29 cellular contexts compared by ENCODE assay signal in genomic region chr7:39557222-39557621, GRCh38.
"Had no signal": no experiment of that assay in that cellular context is flagged by ENCODE, and none has a peak within 500 bp of the region (broad histone marks: within the 10 kb centered on the region; RNA-seq: fewer than 3 reads in every experiment).

No MANE protein-coding gene starts in this region.

- H3K36me3 Mint-ChIP-seq: activated naive CD4-positive, alpha-beta T cell treated with anti-CD3 and anti-CD28 coated beads, Interleukin-2, amount 10 ng/mL, durations not matched to agents 7 days and 5 days; activated naive CD4-positive, alpha-beta T cell treated with anti-CD3 and anti-CD28 coated beads, Interleukin-2, amount 50 U/mL, for 72 hours; activated naive CD8-positive, alpha-beta T cell treated with anti-CD3 and anti-CD28 coated beads, Interleukin-2, amount 10 ng/mL, durations not matched to agents 7 days and 5 days had no signal

- H3K27me3 ChIP-seq: brain microvascular endothelial cell, esophagus muscularis mucosa had no signal

- H3K9me3 Mint-ChIP-seq: activated CD4-positive, alpha-beta memory T cell treated with anti-CD3 and anti-CD28 coated beads, Interleukin-2, amount 10 ng/mL, durations not matched to agents 7 days and 5 days; activated naive CD4-positive, alpha-beta T cell treated with anti-CD3 and anti-CD28 coated beads, Interleukin-2, amount 10 ng/mL, durations not matched to agents 7 days and 5 days; activated naive CD4-positive, alpha-beta T cell treated with anti-CD3 and anti-CD28 coated beads, Interleukin-2, amount 50 U/mL, for 72 hours; activated naive CD8-positive, alpha-beta T cell treated with anti-CD3 and anti-CD28 coated beads, Interleukin-2, amount 10 ng/mL, durations not matched to agents 7 days and 5 days; activated T-cell treated with anti-CD3 and anti-CD28 coated beads, Interleukin-2, amount 50 U/mL, for 24 hours; activated T-cell treated with anti-CD3 and anti-CD28 coated beads, Interleukin-2, amount 50 U/mL, for 72 hours; central memory CD8-positive, alpha-beta T cell had no signal

- H3K27ac Mint-ChIP-seq: activated CD4-positive, alpha-beta memory T cell treated with anti-CD3 and anti-CD28 coated beads, Interleukin-2, amount 10 ng/mL, durations not matched to agents 7 days and 5 days; activated CD4-positive, alpha-beta T cell treated with anti-CD3 and anti-CD28 coated beads for 36 hours; activated CD4-positive, alpha-beta T cell treated with anti-CD3 and anti-CD28 coated beads, Interleukin-2, amount 10 ng/mL, durations not matched to agents 24 days and 14 days; activated naive CD4-positive, alpha-beta T cell treated with anti-CD3 and anti-CD28 coated beads, Interleukin-2, amount 10 ng/mL, durations not matched to agents 7 days and 5 days; activated naive CD4-positive, alpha-beta T cell treated with anti-CD3 and anti-CD28 coated beads, Interleukin-2, amount 50 U/mL, for 72 hours; activated naive CD8-positive, alpha-beta T cell treated with anti-CD3 and anti-CD28 coated beads, Interleukin-2, amount 10 ng/mL, durations not matched to agents 7 days and 5 days; activated T-cell treated with anti-CD3 and anti-CD28 coated beads, Interleukin-2, amount 50 U/mL, for 24 hours; activated T-cell treated with anti-CD3 and anti-CD28 coated beads, Interleukin-2, amount 50 U/mL, for 72 hours; dendritic cell treated with granulocyte-macrophage colony-stimulating factor and Interleukin-4, amounts not matched to agents 40 ng/mL and 50 ng/mL, for 4 days; T-helper 17 cell had no signal

- H3K4me3 Mint-ChIP-seq: activated CD4-positive, alpha-beta memory T cell treated with anti-CD3 and anti-CD28 coated beads, Interleukin-2, amount 10 ng/mL, durations not matched to agents 7 days and 5 days; activated CD4-positive, alpha-beta T cell treated with anti-CD3 and anti-CD28 coated beads for 36 hours; activated CD4-positive, alpha-beta T cell treated with anti-CD3 and anti-CD28 coated beads, Interleukin-2, amount 10 ng/mL, durations not matched to agents 24 days and 14 days; activated naive CD4-positive, alpha-beta T cell treated with anti-CD3 and anti-CD28 coated beads, Interleukin-2, amount 10 ng/mL, durations not matched to agents 7 days and 5 days; activated naive CD8-positive, alpha-beta T cell treated with anti-CD3 and anti-CD28 coated beads, Interleukin-2, amount 10 ng/mL, durations not matched to agents 7 days and 5 days; activated T-cell treated with anti-CD3 and anti-CD28 coated beads, Interleukin-2, amount 50 U/mL, for 24 hours; activated T-cell treated with anti-CD3 and anti-CD28 coated beads, Interleukin-2, amount 50 U/mL, for 72 hours; central memory CD8-positive, alpha-beta T cell; dendritic cell treated with granulocyte-macrophage colony-stimulating factor and Interleukin-4, amounts not matched to agents 40 ng/mL and 50 ng/mL, for 4 days; T-helper 17 cell had no signal

- H3K4me3 ChIP-seq: coronary artery, esophagus muscularis mucosa, gastroesophageal sphincter, heart right ventricle had no signal

- H3K27ac ChIP-seq: brain microvascular endothelial cell, coronary artery, esophagus muscularis mucosa, gastroesophageal sphincter, heart right ventricle had no signal

- H3K36me3 ChIP-seq: brain microvascular endothelial cell, esophagus muscularis mucosa, gastroesophageal sphincter, heart right ventricle had no signal

- DNase-seq: activated CD4-positive, alpha-beta memory T cell treated with anti-CD3 and anti-CD28 coated beads, Interleukin-2, amount 10 ng/mL, durations not matched to agents 7 days and 5 days; activated CD4-positive, alpha-beta T cell treated with anti-CD3 and anti-CD28 coated beads for 36 hours; activated CD4-positive, alpha-beta T cell treated with anti-CD3 and anti-CD28 coated beads, Interleukin-2, amount 10 ng/mL, durations not matched to agents 24 days and 14 days; activated CD4-positive, CD25-positive, alpha-beta regulatory T cell; activated CD4-positive, CD25-positive, alpha-beta regulatory T cell treated with anti-CD3 and anti-CD28 coated beads, Interleukin-2, amount 50 U/mL, for 72 hours; activated CD8-positive, alpha-beta memory T cell treated with anti-CD3 and anti-CD28 coated beads, Interleukin-2, amount 50 U/mL, for 48 hours; activated gamma-delta T cell; activated naive CD4-positive, alpha-beta T cell; activated naive CD4-positive, alpha-beta T cell treated with anti-CD3 and anti-CD28 coated beads, Interleukin-2, amount 10 ng/mL, durations not matched to agents 7 days and 5 days; activated naive CD8-positive, alpha-beta T cell treated with anti-CD3 and anti-CD28 coated beads, Interleukin-2, amount 10 ng/mL, durations not matched to agents 7 days and 5 days; activated T-cell treated with anti-CD3 and anti-CD28 coated beads for 4 hours; activated T-cell treated with anti-CD3 and anti-CD28 coated beads, Interleukin-2, amount 50 U/mL, for 24 hours; activated T-cell treated with anti-CD3 and anti-CD28 coated beads, Interleukin-2, amount 50 U/mL, for 72 hours; amniotic stem cell; anterior cingulate cortex; brain microvascular endothelial cell; effector memory CD4-positive, alpha-beta T cell; erythroblast; foreskin melanocyte; heart right ventricle; SW 1271; T-helper 1 cell; T-helper 17 cell had no signal

- H3K9me3 ChIP-seq: esophagus muscularis mucosa, gastroesophageal sphincter, heart right ventricle had no signal

- H3K4me1 ChIP-seq: esophagus muscularis mucosa, gastroesophageal sphincter, heart right ventricle had no signal

- H3K4me1 Mint-ChIP-seq: activated CD4-positive, alpha-beta memory T cell treated with anti-CD3 and anti-CD28 coated beads, Interleukin-2, amount 10 ng/mL, durations not matched to agents 7 days and 5 days; activated CD4-positive, alpha-beta T cell treated with anti-CD3 and anti-CD28 coated beads for 36 hours; activated CD4-positive, alpha-beta T cell treated with anti-CD3 and anti-CD28 coated beads, Interleukin-2, amount 10 ng/mL, durations not matched to agents 24 days and 14 days; activated naive CD4-positive, alpha-beta T cell treated with anti-CD3 and anti-CD28 coated beads, Interleukin-2, amount 10 ng/mL, durations not matched to agents 7 days and 5 days; activated naive CD8-positive, alpha-beta T cell treated with anti-CD3 and anti-CD28 coated beads, Interleukin-2, amount 10 ng/mL, durations not matched to agents 7 days and 5 days; central memory CD8-positive, alpha-beta T cell; T-helper 17 cell had no signal
